Comparison of ENCODE assay signal across 12 cellular contexts in the genomic region with DNA sequence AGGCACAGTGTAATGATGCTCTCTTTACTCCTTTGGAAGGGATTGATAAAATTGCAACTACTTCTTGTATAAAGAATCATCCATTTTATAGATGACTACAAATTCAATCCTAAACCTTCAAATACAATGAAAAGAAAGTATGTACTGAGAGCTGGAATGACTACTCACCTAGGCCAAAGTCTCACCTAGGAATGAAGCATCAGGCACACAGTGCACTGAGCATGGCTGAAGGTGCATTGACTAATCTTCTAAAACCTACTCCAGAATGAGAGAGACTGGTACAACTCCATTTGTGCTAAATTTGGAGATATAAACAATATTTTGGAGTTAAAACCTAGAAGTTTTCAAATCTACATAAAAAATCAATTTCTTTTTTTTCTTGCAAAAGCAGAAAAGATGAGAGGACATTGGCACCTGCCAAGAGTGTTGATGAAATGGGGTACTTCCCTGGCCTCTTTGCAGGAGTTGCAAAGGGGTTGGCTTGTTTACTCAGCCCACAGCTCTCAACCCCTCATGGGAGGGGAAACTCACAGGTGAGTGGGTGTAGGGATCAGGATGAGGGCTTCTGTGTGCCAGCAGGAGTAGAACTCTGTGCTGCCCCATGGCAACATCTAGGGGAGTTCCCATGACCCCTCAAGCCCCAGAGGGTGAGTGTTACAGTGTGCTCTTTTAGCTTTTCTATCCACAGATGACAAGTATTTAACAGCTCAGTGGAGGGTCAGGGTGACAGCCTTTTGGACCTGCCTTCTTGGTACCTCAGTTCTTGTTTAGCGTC. TPM values are rescaled to one million over a fixed set of nuclear protein-coding genes. Genes with fewer than 3 reads are reported as not detected.
DNase-seq lines count a peak whose midpoint lies in the region; ATAC-seq and TF ChIP-seq lines count a peak whose summit lies in the region.
"Had no signal": no experiment of that assay in that cellular context is flagged by ENCODE, and none has a peak within 500 bp of the region (broad histone marks: within the 10 kb centered on the region; RNA-seq: fewer than 3 reads in every experiment).

No MANE protein-coding gene starts in this region.

- peaks cover 50 to 76% (median 64%) of the 10 kb centered on the region in 4 donors for H3K4me1 Mint-ChIP-seq in CD4-positive, CD25-positive, alpha-beta regulatory T cell
- peaks cover 71% of the 10 kb centered on the region for H3K4me1 Mint-ChIP-seq in activated CD8-positive, alpha-beta T cell treated with anti-CD3 and anti-CD28 coated beads for 36 hours (ENCODE audit: low read depth)
- H3K4me1 Mint-ChIP-seq in memory B cell: peaks cover 49% of the 10 kb centered on the region

- peaks cover 0 to 28% (median 3%) of the 10 kb centered on the region in 7 donors for H3K9me3 Mint-ChIP-seq in CD4-positive, CD25-positive, alpha-beta regulatory T cell
- peaks cover 29% of the 10 kb centered on the region for H3K9me3 Mint-ChIP-seq in activated CD8-positive, alpha-beta T cell treated with anti-CD3 and anti-CD28 coated beads for 36 hours
- H3K9me3 Mint-ChIP-seq in memory B cell: peaks cover 4% of the 10 kb centered on the region

- TF ChIP-seq CTCF in activated CD8-positive, alpha-beta T cell treated with anti-CD3 and anti-CD28 coated beads for 36 hours (IDR thresholded peaks at IDR 0.05): no peak

- peak; percentile 11 for TF ChIP-seq POLR2A in GM19193 (IDR thresholded peaks at IDR 0.05; ENCODE audit: extremely low read depth, insufficient read depth, insufficient read length)

- H3K4me1 ChIP-seq in CD4-positive, CD25-positive, alpha-beta regulatory T cell (ENCODE audit: control insufficient read depth, insufficient read depth, low read length, poor library complexity, severe bottlenecking): peaks cover 35% of the 10 kb centered on the region
- H3K4me1 ChIP-seq: parathyroid adenoma had no signal

- intact Hi-C loops in activated CD8-positive, alpha-beta T cell treated with anti-CD3 and anti-CD28 coated beads for 36 hours (cut with micrococcal nuclease): no loop called here

- peak overlapping the region in 3 of 4 donors; percentile 36 to 77 (median 64) for H3K4me3 Mint-ChIP-seq in CD4-positive, CD25-positive, alpha-beta regulatory T cell
- peak overlapping the region; percentile 71 for H3K4me3 Mint-ChIP-seq in activated CD8-positive, alpha-beta T cell treated with anti-CD3 and anti-CD28 coated beads for 36 hours
- peak overlapping the region; percentile 39 for H3K4me3 Mint-ChIP-seq in memory B cell

- peak overlapping the region; percentile 43 for H3K27ac ChIP-seq in CD4-positive, CD25-positive, alpha-beta regulatory T cell (ENCODE audit: insufficient read depth, low read length, poor library complexity, severe bottlenecking)
- H3K27ac ChIP-seq: coronary artery, parathyroid adenoma had no signal

- peak overlapping the region; percentile 69 to 91 (median 77) for H3K27ac Mint-ChIP-seq in CD4-positive, CD25-positive, alpha-beta regulatory T cell
- peak overlapping the region; percentile 95 for H3K27ac Mint-ChIP-seq in activated CD8-positive, alpha-beta T cell treated with anti-CD3 and anti-CD28 coated beads for 36 hours
- H3K27ac Mint-ChIP-seq in memory B cell: peak overlapping the region; percentile 97

- CTCF ChIA-PET in activated CD8-positive, alpha-beta T cell treated with anti-CD3 and anti-CD28 coated beads for 36 hours (lab: Charles Lee): interaction anchor here (0.7 to 1.3 kb wide), 4 partner anchors 10 to 21 kb away, joined by 3 read pairs; no protein-coding TSS in a partner anchor

- peak overlapping the region; percentile 57 for H3K4me3 ChIP-seq in CD4-positive, CD25-positive, alpha-beta regulatory T cell (ENCODE audit: low read depth, low read length)
- H3K4me3 ChIP-seq: coronary artery had no signal

- DNase-seq in CD4-positive, CD25-positive, alpha-beta regulatory T cell: no peak
- peak; percentile 67 for DNase-seq in activated CD8-positive, alpha-beta T cell treated with anti-CD3 and anti-CD28 coated beads for 36 hours
- DNase-seq in memory B cell (ENCODE audit: low spot score in 2 of 2) (no peak), SKM-1 treated with dmso at 0.1 percent for 144 hours (lab: John Stamatoyannopoulos, UW; ENCODE audit: unreplicated experiment) (no peak), hepatic stellate cell (ENCODE audit: low spot score) (no peak), NCI-H345 (lab: John Stamatoyannopoulos, UW) (no peak)
- DNase-seq: RPMI8226 had no signal

- no peaks in the 10 kb centered on the region for H3K27me3 Mint-ChIP-seq in CD4-positive, CD25-positive, alpha-beta regulatory T cell
- no peaks in the 10 kb centered on the region for H3K27me3 Mint-ChIP-seq in activated CD8-positive, alpha-beta T cell treated with anti-CD3 and anti-CD28 coated beads for 36 hours
- no peaks in the 10 kb centered on the region for H3K27me3 Mint-ChIP-seq in memory B cell

- H3K36me3 Mint-ChIP-seq in CD4-positive, CD25-positive, alpha-beta regulatory T cell: peaks cover 14% of the 10 kb centered on the region
- peaks cover 42% of the 10 kb centered on the region for H3K36me3 Mint-ChIP-seq in activated CD8-positive, alpha-beta T cell treated with anti-CD3 and anti-CD28 coated beads for 36 hours (ENCODE audit: low read depth)
- H3K36me3 Mint-ChIP-seq in memory B cell: peaks cover 7% of the 10 kb centered on the region

- POLR2A ChIA-PET in activated CD8-positive, alpha-beta T cell treated with anti-CD3 and anti-CD28 coated beads for 36 hours (lab: Charles Lee): interaction anchor here (0.8 to 4.1 kb wide), 11 partner anchors 10 to 68 kb away, joined by 3 to 12 read pairs (median 4); a partner anchor contains a TSS

- H3K36me3 ChIP-seq in CD4-positive, CD25-positive, alpha-beta regulatory T cell (ENCODE audit: control insufficient read depth, insufficient read depth, low read length): no peaks in the 10 kb centered on the region

- no peaks in the 10 kb centered on the region for H3K27me3 ChIP-seq in CD4-positive, CD25-positive, alpha-beta regulatory T cell (ENCODE audit: control insufficient read depth, insufficient read depth, low read length)

- peak; percentile 34 to 40 for ATAC-seq in CD4-positive, CD25-positive, alpha-beta regulatory T cell (ENCODE audit: low read depth in 2 of 2)
- peak; percentile 67 for ATAC-seq in activated CD8-positive, alpha-beta T cell treated with anti-CD3 and anti-CD28 coated beads for 36 hours
- ATAC-seq in memory B cell (ENCODE audit: low read depth) (peak; percentile 60), GM18517 (IDR thresholded peaks at IDR 0.05; ENCODE audit: unreplicated experiment) (no peak)

- H3K9me3 ChIP-seq in CD4-positive, CD25-positive, alpha-beta regulatory T cell (ENCODE audit: control insufficient read depth in 2 of 2, low read length in 2 of 2): peaks cover 10 to 12% of the 10 kb centered on the region in 2 experiments

RNA-seq across cellular contexts. Expression of a gene that starts 31.3 kb away (rescaled TPM):
- 0.84 TPM for total RNA-seq in CD4-positive, CD25-positive, alpha-beta regulatory T cell
- not detected for polyA plus RNA-seq in CD4-positive, CD25-positive, alpha-beta regulatory T cell
- total RNA-seq in activated CD8-positive, alpha-beta T cell treated with anti-CD3 and anti-CD28 coated beads for 36 hours: 1 to 10 TPM; 6.0 to 8.5 TPM
- polyA plus RNA-seq: BJ had no signal

RNA-seq across cellular contexts. Expression of a gene that starts 32.1 kb away (rescaled TPM):
- total RNA-seq in CD4-positive, CD25-positive, alpha-beta regulatory T cell: 219 TPM
- 100 to 1,000 TPM; 223 to 312 (median 247) TPM for polyA plus RNA-seq in CD4-positive, CD25-positive, alpha-beta regulatory T cell
- 100 to 1,000 TPM; 240 to 259 TPM for total RNA-seq in activated CD8-positive, alpha-beta T cell treated with anti-CD3 and anti-CD28 coated beads for 36 hours

RNA-seq across cellular contexts. Expression of a gene that starts 59.1 kb away (rescaled TPM):
- 1,130 TPM for total RNA-seq in CD4-positive, CD25-positive, alpha-beta regulatory T cell
- 100 to 1,000 TPM; 189 to 259 (median 222) TPM for polyA plus RNA-seq in CD4-positive, CD25-positive, alpha-beta regulatory T cell
- total RNA-seq in activated CD8-positive, alpha-beta T cell treated with anti-CD3 and anti-CD28 coated beads for 36 hours: 100 to 1,000 TPM; 166 to 174 TPM
- polyA plus RNA-seq: BJ had no signal
